In the genomic region with DNA sequence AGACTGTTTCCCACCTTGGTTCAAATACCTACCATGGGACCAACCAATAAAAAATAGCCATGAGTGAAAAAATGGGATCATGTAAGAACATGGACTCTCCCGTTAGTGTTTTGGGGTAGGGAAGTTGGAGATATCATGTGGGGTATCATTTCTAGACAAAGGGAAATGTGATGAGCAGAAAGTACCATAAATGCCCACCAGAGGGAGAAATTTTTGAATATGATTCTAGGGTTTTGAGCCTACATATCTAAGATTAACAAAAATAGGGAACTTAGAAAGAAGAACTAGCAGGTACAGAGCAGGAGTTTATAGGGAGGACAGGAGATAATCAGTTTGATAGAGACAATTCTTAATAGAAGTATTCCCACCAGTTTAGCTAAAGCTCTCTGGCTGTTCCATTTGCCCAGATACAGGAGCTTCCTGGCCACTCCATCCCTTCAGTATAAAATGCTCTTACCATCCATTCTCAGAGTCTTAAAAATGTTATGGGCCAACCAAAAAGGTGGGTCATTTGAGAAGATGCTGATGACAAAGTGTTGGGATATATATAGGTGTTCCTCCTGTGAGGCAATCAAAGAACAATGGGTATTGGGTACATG, we compare ENCODE assay signal across 8 cellular contexts. TPM values are rescaled to one million over a fixed set of nuclear protein-coding genes. Genes with fewer than 3 reads are reported as not detected.
DNase-seq lines count a peak whose midpoint lies in the region; ATAC-seq and TF ChIP-seq lines count a peak whose summit lies in the region.

No MANE protein-coding gene starts in this region.

- H3K9me3 ChIP-seq in sigmoid colon = no peaks in the 10 kb centered on the region

- H3K27ac Mint-ChIP-seq in activated CD4-positive, alpha-beta T cell treated with anti-CD3 and anti-CD28 coated beads, Interleukin-2, amount 10 ng/mL, durations not matched to agents 24 days and 14 days = no peak overlapping the region

- no peak for TF ChIP-seq POLR2A in sigmoid colon (IDR thresholded peaks at IDR 0.05)

- peaks cover 26% of the 10 kb centered on the region for H3K4me1 Mint-ChIP-seq in activated CD4-positive, alpha-beta T cell treated with anti-CD3 and anti-CD28 coated beads, Interleukin-2, amount 10 ng/mL, durations not matched to agents 24 days and 14 days

- H3K4me1 ChIP-seq in sigmoid colon = peaks cover 0 to 10% (median 9%) of the 10 kb centered on the region in 4 donors

- no peak overlapping the region for H3K4me3 Mint-ChIP-seq in activated CD4-positive, alpha-beta T cell treated with anti-CD3 and anti-CD28 coated beads, Interleukin-2, amount 10 ng/mL, durations not matched to agents 24 days and 14 days

- no peak for ATAC-seq in HG03457 (IDR thresholded peaks at IDR 0.05; ENCODE audit: unreplicated experiment)

- no peak overlapping the region for H3K4me3 ChIP-seq in sigmoid colon

- intact Hi-C loops in activated CD4-positive, alpha-beta T cell treated with anti-CD3 and anti-CD28 coated beads, Interleukin-2, amount 10 ng/mL, durations not matched to agents 24 days and 14 days (cut with micrococcal nuclease) = no loop called here
- intact Hi-C loops in sigmoid colon (cut with DNase I) (loop anchor here (5.0 kb wide), 3 partner anchors 215 to 395 kb away; a partner anchor contains a TSS), posterior vena cava (cut with DNase I) (loop anchor here (10.0 kb wide), 2 partner anchors 198 to 398 kb away; no protein-coding TSS in a partner anchor)

- no peaks in the 10 kb centered on the region for H3K27me3 Mint-ChIP-seq in activated CD4-positive, alpha-beta T cell treated with anti-CD3 and anti-CD28 coated beads, Interleukin-2, amount 10 ng/mL, durations not matched to agents 24 days and 14 days

- 2 to 11% methylated on average over 1 of the region's 1 CpG for WGBS in sigmoid colon, 2 donors

- TF ChIP-seq EP300 in sigmoid colon (IDR thresholded peaks at IDR 0.05) = no peak

- H3K27ac ChIP-seq in sigmoid colon = no peak overlapping the region

- peaks cover 4% of the 10 kb centered on the region for H3K9me3 Mint-ChIP-seq in activated CD4-positive, alpha-beta T cell treated with anti-CD3 and anti-CD28 coated beads, Interleukin-2, amount 10 ng/mL, durations not matched to agents 24 days and 14 days

- H3K36me3 Mint-ChIP-seq in activated CD4-positive, alpha-beta T cell treated with anti-CD3 and anti-CD28 coated beads, Interleukin-2, amount 10 ng/mL, durations not matched to agents 24 days and 14 days (ENCODE audit: low read depth) = peaks cover 3% of the 10 kb centered on the region

- H3K36me3 ChIP-seq in sigmoid colon = no peaks in the 10 kb centered on the region

- H3K27me3 ChIP-seq in sigmoid colon = no peaks in the 10 kb centered on the region

- peak; percentile 73 for DNase-seq in activated CD4-positive, alpha-beta T cell treated with anti-CD3 and anti-CD28 coated beads, Interleukin-2, amount 10 ng/mL, durations not matched to agents 24 days and 14 days
- DNase-seq in activated CD4-positive, alpha-beta T cell treated with anti-CD3 and anti-CD28 coated beads for 48 hours = no peak
- DNase-seq in NOMO-1 (lab: John Stamatoyannopoulos, UW; ENCODE audit: unreplicated experiment in 2 of 2) (peak; percentile 73 to 77), dedifferentiated amniotic fluid mesenchymal stem cell (ENCODE audit: extremely low spot score) (peak; percentile 54), sigmoid colon (no peak), posterior vena cava (ENCODE audit: low spot score) (no peak), GM19240 (ENCODE audit: insufficient read length, low spot score) (no peak)

- TF ChIP-seq CTCF in sigmoid colon (IDR thresholded peaks at IDR 0.05) = peak in 3 of 4 experiments; percentile 55 to 62 (median 61)

RNA-seq across cellular contexts. Expression of a gene that starts 3.6 kb away (rescaled TPM):
- 46.4 and 46.6 TPM in 2 replicates for total RNA-seq in activated CD4-positive, alpha-beta T cell treated with anti-CD3 and anti-CD28 coated beads, Interleukin-2, amount 10 ng/mL, durations not matched to agents 24 days and 14 days
- total RNA-seq in sigmoid colon (10 to 100 TPM; 15.3 to 32.7 (median 17.3) TPM), posterior vena cava (10 to 100 TPM; 12.2 to 12.7 TPM)
- 10 to 100 TPM in 1 of 3 donors, 1 to 10 TPM in 2; 4.2 to 11.8 (median 6.7) TPM for polyA plus RNA-seq in sigmoid colon

Comparison
In these comparisons a context has a peak if more than half of its experiments do, and no peak if none do; other contexts are left out.
1. DNase-seq: peak in activated CD4-positive, alpha-beta T cell treated with anti-CD3 and anti-CD28 coated beads, Interleukin-2, amount 10 ng/mL, durations not matched to agents 24 days and 14 days (single experiment), NOMO-1 (2 of 2) and dedifferentiated amniotic fluid mesenchymal stem cell (single experiment); none in activated CD4-positive, alpha-beta T cell treated with anti-CD3 and anti-CD28 coated beads for 48 hours (single experiment), sigmoid colon (single experiment), posterior vena cava (single experiment) and GM19240 (single experiment).